ENCODE assay signal across 1 cellular context in the genomic region with DNA sequence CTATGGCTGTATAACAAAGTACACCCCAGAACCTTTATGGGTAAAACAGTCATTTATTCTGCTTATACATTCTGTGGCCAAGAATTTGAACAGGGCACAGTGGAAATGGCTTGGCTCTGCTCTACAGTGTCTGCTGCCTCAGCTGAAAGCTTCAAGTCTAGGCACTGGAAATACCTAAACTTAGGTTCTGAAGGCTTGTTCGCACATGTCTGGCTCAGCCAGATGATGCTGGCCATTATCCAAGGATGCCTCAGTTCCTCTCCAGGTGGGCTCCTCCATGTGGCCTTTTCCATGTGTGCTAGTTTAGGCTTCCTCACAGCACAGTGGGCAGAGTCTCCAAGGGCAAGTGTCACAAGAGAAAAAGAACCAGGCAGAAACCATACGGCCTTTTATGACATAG.
TF ChIP-seq lines count a peak whose summit lies in the region.

No MANE protein-coding gene starts in this region.

TF ChIP-seq in H1, 55 proteins besides CTCF, POLR2A, EP300 and RAD21:
- TF ChIP-seq EZH2 (IDR thresholded peaks at IDR 0.05; ENCODE audit: low read depth, low read length, severe bottlenecking): no peak
- TF ChIP-seq JUN (IDR thresholded peaks at IDR 0.05; ENCODE audit: low read depth, low read length): no peak
- TF ChIP-seq RBBP5 (IDR thresholded peaks at IDR 0.05; ENCODE audit: borderline replicate concordance, low read depth, low read length): no peak
- TF ChIP-seq BRCA1 (IDR thresholded peaks at IDR 0.05; ENCODE audit: low read depth, low read length): no peak
- no peak for TF ChIP-seq ZNF274 (IDR thresholded peaks at IDR 0.05; ENCODE audit: borderline replicate concordance, extremely low read depth, low read length)
- TF ChIP-seq SP1 (IDR thresholded peaks at IDR 0.05; ENCODE audit: low read depth, low read length): no peak
- no peak for TF ChIP-seq EGR1 (IDR thresholded peaks at IDR 0.05; ENCODE audit: borderline replicate concordance, low read depth, low read length)
- TF ChIP-seq GTF2F1 (IDR thresholded peaks at IDR 0.05; ENCODE audit: borderline replicate concordance, low read depth, low read length): no peak
- TF ChIP-seq SP4 (IDR thresholded peaks at IDR 0.05; ENCODE audit: low read length): no peak
- no peak for TF ChIP-seq HDAC2 (IDR thresholded peaks at IDR 0.05; ENCODE audit: borderline replicate concordance in 1 of 2, low read depth in 2 of 2, low read length in 2 of 2)
- TF ChIP-seq TCF12 (IDR thresholded peaks at IDR 0.05; ENCODE audit: low read depth, low read length): no peak
- no peak for TF ChIP-seq FOSL1 (IDR thresholded peaks at IDR 0.05; ENCODE audit: insufficient read depth, low read depth, low read length)
- TF ChIP-seq ATF2 (IDR thresholded peaks at IDR 0.05; ENCODE audit: low read length): no peak
- TF ChIP-seq SAP30 (IDR thresholded peaks at IDR 0.05; ENCODE audit: insufficient read depth, insufficient replicate concordance, low read length): no peak
